ENCODE assay signal across 20 cellular contexts in genomic region chr1:114594046-114594445, GRCh38. TPM values are rescaled to one million over a fixed set of nuclear protein-coding genes. Genes with fewer than 3 reads are reported as not detected.
DNase-seq lines count a peak whose midpoint lies in the region; ATAC-seq and TF ChIP-seq lines count a peak whose summit lies in the region.
"Had no signal": no experiment of that assay in that cellular context is flagged by ENCODE, and none has a peak within 500 bp of the region (broad histone marks: within the 10 kb centered on the region; RNA-seq: fewer than 3 reads in every experiment).

No MANE protein-coding gene starts in this region.

- intact Hi-C loops in Right ventricle myocardium superior (cut with DNase I) (no loop called here), left cardiac atrium (cut with DNase I) (no loop called here), left ventricle myocardium superior (cut with micrococcal nuclease) (no loop called here), cardiac septum (cut with DNase I) (no loop called here), psoas muscle (cut with DNase I) (no loop called here)

- peak overlapping the region; percentile 79 for H3K27ac ChIP-seq in psoas muscle
- H3K27ac ChIP-seq: 22Rv1; BLaER1 treated with 17β-estradiol and CSF1 and Interleukin-3, amounts not matched to agents 10 nM and 100 nM had no signal

- DNase-seq in Right ventricle myocardium superior: no peak
- no peak for DNase-seq in left cardiac atrium
- no peak for DNase-seq in left ventricle myocardium superior
- no peak for DNase-seq in cardiac septum (ENCODE audit: low spot score)
- DNase-seq in psoas muscle: no peak
- DNase-seq in NCI-H510A (lab: John Stamatoyannopoulos, UW): no peak
- DNase-seq: AML-193; BE2C; CD4-positive, alpha-beta T cell; CD8-positive, alpha-beta memory T cell; DMS53; DMS79 treated with DMSO at 0.1 percent for 48 hours; GF-D8; GOT3; HFFc6 had no signal

- peak; percentile 53 for ATAC-seq in Right ventricle myocardium superior (ENCODE audit: poor library complexity)
- ATAC-seq in left cardiac atrium: no peak
- ATAC-seq in left ventricle myocardium superior: peak; percentile 74
- ATAC-seq in psoas muscle: peak; percentile 49 to 87 (median 58)
- no peak for ATAC-seq in HG02884 (IDR thresholded peaks at IDR 0.05; ENCODE audit: unreplicated experiment)
- ATAC-seq in GM19455 (IDR thresholded peaks at IDR 0.05; ENCODE audit: unreplicated experiment): no peak

- H3K9me3 ChIP-seq in psoas muscle: no peaks in the 10 kb centered on the region
- H3K9me3 ChIP-seq: BE2C; BLaER1 treated with 17β-estradiol and CSF1 and Interleukin-3, amounts not matched to agents 10 nM and 100 nM; HAP-1 had no signal

- peaks cover 0 to 94% of the 10 kb centered on the region in 2 donors for H3K36me3 ChIP-seq in psoas muscle (ENCODE audit: insufficient read depth in 1 of 2, low read depth in 1 of 2)
- H3K36me3 ChIP-seq: BE2C; BLaER1 treated with 17β-estradiol and CSF1 and Interleukin-3, amounts not matched to agents 10 nM and 100 nM; HAP-1 had no signal

- no peak overlapping the region for H3K4me3 ChIP-seq in psoas muscle
- H3K4me3 ChIP-seq: BLaER1 treated with 17β-estradiol and CSF1 and Interleukin-3, amounts not matched to agents 10 nM and 100 nM; HAP-1 had no signal

- WGBS in psoas muscle, 3 donors: 41 to 75% (median 46%) methylated on average over 3 of the region's 3 CpGs

- no peak for TF ChIP-seq CTCF in psoas muscle (IDR thresholded peaks at IDR 0.05)

- peaks cover 24% of the 10 kb centered on the region for H3K4me1 ChIP-seq in psoas muscle
- H3K4me1 ChIP-seq: BE2C; BLaER1 treated with 17β-estradiol and CSF1 and Interleukin-3, amounts not matched to agents 10 nM and 100 nM; HAP-1 had no signal

- no peaks in the 10 kb centered on the region for H3K27me3 ChIP-seq in psoas muscle (ENCODE audit: insufficient read depth in 3 of 3, low read length in 2 of 3)
- H3K27me3 ChIP-seq: BLaER1 treated with 17β-estradiol and CSF1 and Interleukin-3, amounts not matched to agents 10 nM and 100 nM had no signal

RNA-seq across cellular contexts. Expression of gene BCAS2, which starts 12.6 kb away (rescaled TPM):
- total RNA-seq in Right ventricle myocardium superior: 27.9 TPM
- total RNA-seq in left cardiac atrium: 10 to 100 TPM; 25.8 to 34.7 TPM
- 32.5 TPM for total RNA-seq in left ventricle myocardium superior
- total RNA-seq in cardiac septum: 36.1 TPM
- 10 to 100 TPM; 22.0 to 33.6 (median 27.0) TPM for total RNA-seq in psoas muscle
- 10 to 100 TPM; 30.5 to 52.5 (median 34.5) TPM for polyA plus RNA-seq in psoas muscle

Comparison
In these comparisons a context has a peak if more than half of its experiments do, and no peak if none do; other contexts are left out.
1. ATAC-seq: peak in Right ventricle myocardium superior (single experiment), left ventricle myocardium superior (single experiment) and psoas muscle (4 of 4); none in left cardiac atrium (0 of 2), HG02884 (single experiment) and GM19455 (single experiment).